9 cellular contexts compared by ENCODE assay signal in genomic region chr12:118034429-118035193, GRCh38. TPM values are rescaled to one million over a fixed set of nuclear protein-coding genes. Genes with fewer than 3 reads are reported as not detected.
DNase-seq lines count a peak whose midpoint lies in the region; ATAC-seq and TF ChIP-seq lines count a peak whose summit lies in the region.
"Had no signal": no experiment of that assay in that cellular context is flagged by ENCODE, and none has a peak within 500 bp of the region (broad histone marks: within the 10 kb centered on the region; RNA-seq: fewer than 3 reads in every experiment).

No MANE protein-coding gene starts in this region.

- H3K27ac Mint-ChIP-seq in activated T-helper 1 cell treated with anti-CD3 and anti-CD28 coated beads, Interleukin-12 subunit alpha, Interleukin-12 subunit beta, Interleukin-2, Interleukin-4 antibody, amounts not matched to agents 30 ng/mL and 10 ng/mL and 1 ng/mL, durations not matched to agents 14 hours and 24 hours and 36 hours = peak overlapping the region; percentile 99

- in situ Hi-C loops in transverse colon (cut with MboI; ENCODE audit: low pct_ligation_motif_present in 1 of 4, low pct_unique_long_range_greater_than_20kb in 1 of 4, low sequenced_read_pairs in 3 of 4) = loop anchor here in 1 of 4 donors (10.0 kb wide), 1 partner anchor 160 kb away; no protein-coding TSS in a partner anchor

- H3K36me3 Mint-ChIP-seq in activated T-helper 1 cell treated with anti-CD3 and anti-CD28 coated beads, Interleukin-12 subunit alpha, Interleukin-12 subunit beta, Interleukin-2, Interleukin-4 antibody, amounts not matched to agents 30 ng/mL and 10 ng/mL and 1 ng/mL, durations not matched to agents 14 hours and 24 hours and 36 hours (ENCODE audit: low read depth) = peaks cover 76% of the 10 kb centered on the region

- TF ChIP-seq EP300 in transverse colon (IDR thresholded peaks at IDR 0.05; ENCODE audit: low read depth) = no peak

- H3K4me3 ChIP-seq in LNCaP clone FGC (ENCODE audit: low read depth, low read length) (no peak overlapping the region), transverse colon (no peak overlapping the region)

- TF ChIP-seq CTCF in LNCaP clone FGC (IDR thresholded peaks at IDR 0.05; ENCODE audit: control insufficient read depth, extremely low read depth, insufficient read depth) (peak; percentile 56), transverse colon (IDR thresholded peaks at IDR 0.05) (peak in 4 of 5 experiments; percentile 16 to 40 (median 34))

- intact Hi-C loops in activated T-helper 1 cell treated with anti-CD3 and anti-CD28 coated beads, Interleukin-12 subunit alpha, Interleukin-12 subunit beta, Interleukin-2, Interleukin-4 antibody, amounts not matched to agents 30 ng/mL and 10 ng/mL and 1 ng/mL, durations not matched to agents 14 hours and 24 hours and 36 hours (cut with micrococcal nuclease) = loop anchor here (1.0 to 10.0 kb wide), 8 partner anchors 10 to 1980 kb away; partner anchors contain the start of genes RFC5 and SUDS3
- intact Hi-C loops in left ventricle myocardium superior (cut with micrococcal nuclease) = no loop called here
- intact Hi-C loops in transverse colon (cut with DNase I; ENCODE audit: low total_unique reads) = no loop called here

- no peaks in the 10 kb centered on the region for H3K9me3 ChIP-seq in transverse colon

- H3K4me3 Mint-ChIP-seq in activated T-helper 1 cell treated with anti-CD3 and anti-CD28 coated beads, Interleukin-12 subunit alpha, Interleukin-12 subunit beta, Interleukin-2, Interleukin-4 antibody, amounts not matched to agents 30 ng/mL and 10 ng/mL and 1 ng/mL, durations not matched to agents 14 hours and 24 hours and 36 hours = peak overlapping the region; percentile 57
- H3K4me3 Mint-ChIP-seq: naive B cell had no signal

- H3K27ac ChIP-seq in transverse colon = no peak overlapping the region

- TF ChIP-seq POLR2A in transverse colon (IDR thresholded peaks at IDR 0.05) = no peak

- no peaks in the 10 kb centered on the region for H3K27me3 ChIP-seq in transverse colon

- H3K4me1 Mint-ChIP-seq in activated T-helper 1 cell treated with anti-CD3 and anti-CD28 coated beads, Interleukin-12 subunit alpha, Interleukin-12 subunit beta, Interleukin-2, Interleukin-4 antibody, amounts not matched to agents 30 ng/mL and 10 ng/mL and 1 ng/mL, durations not matched to agents 14 hours and 24 hours and 36 hours (ENCODE audit: low read depth) = peaks cover 50% of the 10 kb centered on the region

- no peaks in the 10 kb centered on the region for H3K9me3 Mint-ChIP-seq in activated T-helper 1 cell treated with anti-CD3 and anti-CD28 coated beads, Interleukin-12 subunit alpha, Interleukin-12 subunit beta, Interleukin-2, Interleukin-4 antibody, amounts not matched to agents 30 ng/mL and 10 ng/mL and 1 ng/mL, durations not matched to agents 14 hours and 24 hours and 36 hours
- H3K9me3 Mint-ChIP-seq: naive B cell had no signal

- DNase-seq in DMS153 treated with DMSO at 0.1 percent for 48 hours (lab: John Stamatoyannopoulos, UW; ENCODE audit: unreplicated experiment) = peak; percentile 25
- no peak for DNase-seq in LNCaP clone FGC (ENCODE audit: low read depth)
- no peak for DNase-seq in activated T-helper 1 cell treated with anti-CD3 and anti-CD28 coated beads, Interleukin-12 subunit alpha, Interleukin-12 subunit beta, Interleukin-2, Interleukin-4 antibody, amounts not matched to agents 30 ng/mL and 10 ng/mL and 1 ng/mL, durations not matched to agents 14 hours and 24 hours and 36 hours (ENCODE audit: low spot score)
- DNase-seq in left ventricle myocardium superior = no peak
- DNase-seq in transverse colon = peak; percentile 25
- no peak for DNase-seq in activated CD4-positive, alpha-beta T cell treated with anti-CD3 and anti-CD28 coated beads, Interleukin-2, amount 50 U/mL, for 1 hour
- no peak for DNase-seq in HuH-7.5 (ENCODE audit: low spot score)
- DNase-seq in activated CD4-positive, alpha-beta T cell treated with anti-CD3 and anti-CD28 coated beads, Interleukin-2, amount 50 U/mL, for 4 hours = no peak
- DNase-seq: naive B cell had no signal

- H3K4me1 ChIP-seq in transverse colon = no peaks in the 10 kb centered on the region

- peak; percentile 74 for ATAC-seq in left ventricle myocardium superior

- H3K27me3 Mint-ChIP-seq in activated T-helper 1 cell treated with anti-CD3 and anti-CD28 coated beads, Interleukin-12 subunit alpha, Interleukin-12 subunit beta, Interleukin-2, Interleukin-4 antibody, amounts not matched to agents 30 ng/mL and 10 ng/mL and 1 ng/mL, durations not matched to agents 14 hours and 24 hours and 36 hours (ENCODE audit: insufficient read depth) = no peaks in the 10 kb centered on the region
- H3K27me3 Mint-ChIP-seq: naive B cell had no signal

- peaks cover 0 to 78% (median 33%) of the 10 kb centered on the region in 4 donors for H3K36me3 ChIP-seq in transverse colon

- WGBS in transverse colon (ENCODE audit: low coverage in 1 of 2), 2 donors = 93% methylated on average over 3 to 5 of the region's 5 CpGs

RNA-seq across cellular contexts. Expression of gene RFC5, which starts 18.1 kb away (rescaled TPM):
- 73.8 and 87.0 TPM in 2 replicates for total RNA-seq in activated T-helper 1 cell treated with anti-CD3 and anti-CD28 coated beads, Interleukin-12 subunit alpha, Interleukin-12 subunit beta, Interleukin-2, Interleukin-4 antibody, amounts not matched to agents 30 ng/mL and 10 ng/mL and 1 ng/mL, durations not matched to agents 14 hours and 24 hours and 36 hours
- total RNA-seq in left ventricle myocardium superior (5.2 TPM), transverse colon (1 to 10 TPM in 3 of 4 donors, not detected in 1; 4.9 to 8.7 (median 7.6) TPM)

RNA-seq across cellular contexts. Expression of gene WSB2, which starts 26.4 kb away (rescaled TPM):
- 122 and 127 TPM in 2 replicates for total RNA-seq in activated T-helper 1 cell treated with anti-CD3 and anti-CD28 coated beads, Interleukin-12 subunit alpha, Interleukin-12 subunit beta, Interleukin-2, Interleukin-4 antibody, amounts not matched to agents 30 ng/mL and 10 ng/mL and 1 ng/mL, durations not matched to agents 14 hours and 24 hours and 36 hours
- total RNA-seq in left ventricle myocardium superior = 103 TPM
- total RNA-seq in transverse colon = 100 to 1,000 TPM; 110 to 193 (median 130) TPM

Comparison
In these comparisons a context has a peak if more than half of its experiments do, and no peak if none do; other contexts are left out.
1. DNase-seq: peak in DMS153 treated with DMSO at 0.1 percent for 48 hours (single experiment) and transverse colon (single experiment); none in LNCaP clone FGC (single experiment), activated T-helper 1 cell treated with anti-CD3 and anti-CD28 coated beads, Interleukin-12 subunit alpha, Interleukin-12 subunit beta, Interleukin-2, Interleukin-4 antibody, amounts not matched to agents 30 ng/mL and 10 ng/mL and 1 ng/mL, durations not matched to agents 14 hours and 24 hours and 36 hours (single experiment), left ventricle myocardium superior (single experiment), activated CD4-positive, alpha-beta T cell treated with anti-CD3 and anti-CD28 coated beads, Interleukin-2, amount 50 U/mL, for 1 hour (single experiment), HuH-7.5 (single experiment) and activated CD4-positive, alpha-beta T cell treated with anti-CD3 and anti-CD28 coated beads, Interleukin-2, amount 50 U/mL, for 4 hours (0 of 2).